13 cellular contexts compared by ENCODE assay signal in the genomic region with DNA sequence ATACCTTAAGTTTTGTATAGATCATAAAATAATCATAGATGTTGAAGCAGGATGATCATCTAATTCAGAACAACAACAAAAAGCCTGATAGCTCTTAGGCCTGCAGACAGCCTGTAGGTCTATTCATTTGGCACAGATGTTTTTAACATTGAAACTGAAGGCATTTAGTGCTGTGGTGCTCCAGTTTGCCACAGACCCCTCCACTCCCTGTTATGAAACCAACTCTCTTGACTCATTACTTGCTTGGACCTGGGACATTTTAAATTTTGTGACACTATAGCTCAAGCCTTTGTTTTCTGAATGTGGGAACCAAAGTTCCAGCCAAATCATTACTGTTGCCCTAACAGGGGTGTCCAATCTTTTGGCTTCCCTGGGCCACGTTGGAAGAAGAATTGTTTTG. TPM values are rescaled to one million over a fixed set of nuclear protein-coding genes. Genes with fewer than 3 reads are reported as not detected.
DNase-seq lines count a peak whose midpoint lies in the region; ATAC-seq and TF ChIP-seq lines count a peak whose summit lies in the region.
"Had no signal": no experiment of that assay in that cellular context is flagged by ENCODE, and none has a peak within 500 bp of the region (broad histone marks: within the 10 kb centered on the region; RNA-seq: fewer than 3 reads in every experiment).

No MANE protein-coding gene starts in this region.

- H3K79me2 ChIP-seq in OCI-LY7 (ENCODE audit: insufficient read depth, low read depth, low read length) = no peaks in the 10 kb centered on the region
- H3K79me2 ChIP-seq in neural progenitor cell (ENCODE audit: low read depth) = no peaks in the 10 kb centered on the region

- CTCF ChIA-PET in OCI-LY7 (lab: Charles Lee; ENCODE audit: unreplicated experiment) = no interaction called here

- no peaks in the 10 kb centered on the region for H3K9me2 ChIP-seq in OCI-LY7 (ENCODE audit: insufficient read depth, low read length)

- 53 to 80% (median 79%) methylated on average over 1 of the region's 1 CpG for WGBS in stomach, 5 donors

- H3K27ac Mint-ChIP-seq in activated naive CD4-positive, alpha-beta T cell treated with anti-CD3 and anti-CD28 coated beads, Interleukin-2, amount 50 U/mL, for 24 hours = peak overlapping the region; percentile 99
- peak overlapping the region; percentile 92 for H3K27ac Mint-ChIP-seq in activated naive CD8-positive, alpha-beta T cell treated with anti-CD3 and anti-CD28 coated beads for 36 hours
- H3K27ac Mint-ChIP-seq in neural progenitor cell = no peak overlapping the region

- peak overlapping the region; percentile 94 for H3K4me3 Mint-ChIP-seq in activated naive CD4-positive, alpha-beta T cell treated with anti-CD3 and anti-CD28 coated beads, Interleukin-2, amount 50 U/mL, for 24 hours
- peak overlapping the region; percentile 68 for H3K4me3 Mint-ChIP-seq in activated naive CD8-positive, alpha-beta T cell treated with anti-CD3 and anti-CD28 coated beads for 36 hours
- no peak overlapping the region for H3K4me3 Mint-ChIP-seq in neural progenitor cell

- ATAC-seq in HG02885 (IDR thresholded peaks at IDR 0.05; ENCODE audit: poor library complexity, unreplicated experiment) = peak; percentile 63
- ATAC-seq: psoas muscle had no signal

- H3K4me2 ChIP-seq in OCI-LY7 (ENCODE audit: low read length) (no peak overlapping the region), neural progenitor cell (no peak overlapping the region)

- H2AFZ ChIP-seq in OCI-LY7 (ENCODE audit: low read length) (no peak overlapping the region), neural progenitor cell (replicated peaks) (no peak overlapping the region)

- TF ChIP-seq POLR2A in stomach (IDR thresholded peaks at IDR 0.05) = no peak

- H3K9me3 Mint-ChIP-seq in activated naive CD4-positive, alpha-beta T cell treated with anti-CD3 and anti-CD28 coated beads, Interleukin-2, amount 50 U/mL, for 24 hours = no peaks in the 10 kb centered on the region
- peaks cover 2% of the 10 kb centered on the region for H3K9me3 Mint-ChIP-seq in activated naive CD8-positive, alpha-beta T cell treated with anti-CD3 and anti-CD28 coated beads for 36 hours
- peaks cover 2% of the 10 kb centered on the region for H3K9me3 Mint-ChIP-seq in neural progenitor cell

- no peaks in the 10 kb centered on the region for H4K20me1 ChIP-seq in OCI-LY7 (ENCODE audit: insufficient read depth, low read length)
- H4K20me1 ChIP-seq in neural progenitor cell (ENCODE audit: low read depth) = no peaks in the 10 kb centered on the region

- peaks cover 87% of the 10 kb centered on the region for H3K4me1 Mint-ChIP-seq in activated naive CD4-positive, alpha-beta T cell treated with anti-CD3 and anti-CD28 coated beads, Interleukin-2, amount 50 U/mL, for 24 hours
- H3K4me1 Mint-ChIP-seq in activated naive CD8-positive, alpha-beta T cell treated with anti-CD3 and anti-CD28 coated beads for 36 hours = peaks cover 81% of the 10 kb centered on the region
- no peaks in the 10 kb centered on the region for H3K4me1 Mint-ChIP-seq in neural progenitor cell

- no peak for DNase-seq in activated naive CD4-positive, alpha-beta T cell (lab: John Stamatoyannopoulos, UW)
- DNase-seq in activated naive CD8-positive, alpha-beta T cell treated with anti-CD3 and anti-CD28 coated beads for 36 hours = peak; percentile 53
- DNase-seq in stomach = no peak
- no peak for DNase-seq in OCI-LY7 (ENCODE audit: low spot score)
- DNase-seq in neural progenitor cell (ENCODE audit: low spot score) = no peak
- DNase-seq in NCI-H446 (lab: John Stamatoyannopoulos, UW) = no peak
- DNase-seq: activated effector memory CD4-positive, alpha-beta T cell treated with anti-CD3 and anti-CD28 coated beads, Interleukin-2, amount 50 U/mL, for 16 hours; islet precursor cell; NCI-H1092; psoas muscle; stimulated activated CD8-positive, alpha-beta memory T cell treated with anti-CD3 and anti-CD28 coated beads, Interleukin-4, amount 100 ng/mL, for 48 hours had no signal

- peaks cover 25% of the 10 kb centered on the region for H3K36me3 Mint-ChIP-seq in activated naive CD4-positive, alpha-beta T cell treated with anti-CD3 and anti-CD28 coated beads, Interleukin-2, amount 50 U/mL, for 24 hours
- H3K36me3 Mint-ChIP-seq in activated naive CD8-positive, alpha-beta T cell treated with anti-CD3 and anti-CD28 coated beads for 36 hours = peaks cover 51% of the 10 kb centered on the region
- no peaks in the 10 kb centered on the region for H3K36me3 Mint-ChIP-seq in neural progenitor cell

- no peak overlapping the region for H3K9ac ChIP-seq in neural progenitor cell

- intact Hi-C loops in stomach (cut with DNase I; ENCODE audit: low total_unique reads) = no loop called here
- intact Hi-C loops in OCI-LY7 (cut with micrococcal nuclease; ENCODE audit: unreplicated experiment) = no loop called here

- no peak for TF ChIP-seq EP300 in stomach (IDR thresholded peaks at IDR 0.05)

- H3K27ac ChIP-seq in stomach (peak overlapping the region in 4 of 5 donors; percentile 36 to 87 (median 57)), OCI-LY7 (ENCODE audit: low read depth, low read length, poor library complexity, severe bottlenecking) (no peak overlapping the region), neural progenitor cell (no peak overlapping the region)
- H3K27ac ChIP-seq: psoas muscle had no signal

- no peak overlapping the region for H3K4me3 ChIP-seq in stomach
- H3K4me3 ChIP-seq in OCI-LY7 (ENCODE audit: low read depth, low read length, poor library complexity, severe bottlenecking) = no peak overlapping the region
- H3K4me3 ChIP-seq in neural progenitor cell = no peak overlapping the region
- H3K4me3 ChIP-seq: psoas muscle had no signal

- no peaks in the 10 kb centered on the region for H3K27me3 Mint-ChIP-seq in activated naive CD4-positive, alpha-beta T cell treated with anti-CD3 and anti-CD28 coated beads, Interleukin-2, amount 50 U/mL, for 24 hours
- H3K27me3 Mint-ChIP-seq in activated naive CD8-positive, alpha-beta T cell treated with anti-CD3 and anti-CD28 coated beads for 36 hours = no peaks in the 10 kb centered on the region
- H3K27me3 Mint-ChIP-seq in neural progenitor cell (ENCODE audit: insufficient read depth, low read depth) = peaks cover 3% of the 10 kb centered on the region

- peaks cover 3% of the 10 kb centered on the region for H3F3A ChIP-seq in neural progenitor cell (ENCODE audit: low read depth)

- no peaks in the 10 kb centered on the region for H3K36me3 ChIP-seq in stomach
- H3K36me3 ChIP-seq in OCI-LY7 (ENCODE audit: insufficient read depth, low read length) = no peaks in the 10 kb centered on the region
- H3K36me3 ChIP-seq in neural progenitor cell = no peaks in the 10 kb centered on the region

- no peaks in the 10 kb centered on the region for H3K4me1 ChIP-seq in stomach
- H3K4me1 ChIP-seq in OCI-LY7 (ENCODE audit: insufficient read depth, low read length, poor library complexity, severe bottlenecking) = no peaks in the 10 kb centered on the region
- H3K4me1 ChIP-seq in neural progenitor cell = peaks cover 14% of the 10 kb centered on the region
- H3K4me1 ChIP-seq: psoas muscle had no signal

- POLR2A ChIA-PET in OCI-LY7 (lab: Charles Lee) = interaction anchor here (0.8 kb wide), 1 partner anchor 31 kb away, joined by 3 read pairs; no protein-coding TSS in a partner anchor

- H3K9me3 ChIP-seq in stomach = no peaks in the 10 kb centered on the region
- H3K9me3 ChIP-seq in OCI-LY7 (ENCODE audit: low read length) = no peaks in the 10 kb centered on the region
- H3K9me3 ChIP-seq in neural progenitor cell (ENCODE audit: low read depth) = peaks cover 4% of the 10 kb centered on the region

- BruUV-seq in OCI-LY7 (replicated peaks; lab: Mats Ljungman, UMichigan) = no TSS peak

- no peak for TF ChIP-seq CTCF in stomach (IDR thresholded peaks at IDR 0.05)
- TF ChIP-seq CTCF in OCI-LY7 (conservative IDR thresholded peaks at IDR 0.05; ENCODE audit: low read length) = no peak
- no peak for TF ChIP-seq CTCF in neural progenitor cell (IDR thresholded peaks at IDR 0.05)

- H3K27me3 ChIP-seq in stomach (no peaks in the 10 kb centered on the region), neural progenitor cell (no peaks in the 10 kb centered on the region)

RNA-seq across cellular contexts. Expression of gene PRKCH, which starts 9.1 kb away (rescaled TPM):
- total RNA-seq in activated naive CD8-positive, alpha-beta T cell treated with anti-CD3 and anti-CD28 coated beads for 36 hours = 100 to 1,000 TPM; 176 to 177 TPM
- total RNA-seq in stomach (10 to 100 TPM in 4 of 5 donors, 1 to 10 TPM in 1; 6.1 to 84.0 (median 46.3) TPM), OCI-LY7 (2022) (0.42 and 2.3 TPM in 2 replicates), neural progenitor cell (ENCODE audit: low replicate concordance) (0.22 and 1.3 TPM in 2 replicates)
- polyA plus RNA-seq in stomach = 1 to 10 TPM; 5.5 to 7.5 (median 6.1) TPM
- total RNA-seq in OCI-LY7 (2014; rRNA removed; shearing (Covaris generic)) = 0.72 and 0.85 TPM in 2 replicates

RNA-seq across cellular contexts. Expression of gene TMEM30B, which starts 49.4 kb away (rescaled TPM):
- total RNA-seq in activated naive CD8-positive, alpha-beta T cell treated with anti-CD3 and anti-CD28 coated beads for 36 hours = 1 to 10 TPM; 1.8 to 2.0 TPM
- total RNA-seq in stomach (10 to 100 TPM; 15.8 to 52.2 (median 22.0) TPM), OCI-LY7 (2022) (not detected in 2 replicates), neural progenitor cell (ENCODE audit: low replicate concordance) (0.07 and 0.09 TPM in 2 replicates)
- 10 to 100 TPM; 11.2 to 14.6 (median 12.5) TPM for polyA plus RNA-seq in stomach
- not detected in 2 replicates for total RNA-seq in OCI-LY7 (2014; rRNA removed; shearing (Covaris generic))

Comparison
In these comparisons a context has a peak if more than half of its experiments do, and no peak if none do; other contexts are left out.
1. H3K27ac ChIP-seq: peak in stomach (4 of 5); none in OCI-LY7 (single experiment) and neural progenitor cell (single experiment).
2. RNA of gene TMEM30B, which starts 49.4 kb away (total RNA-seq): 15.8 to 52.2 TPM in stomach; 1.8 to 2.0 TPM in activated naive CD8-positive, alpha-beta T cell treated with anti-CD3 and anti-CD28 coated beads for 36 hours, 0.07 to 0.09 TPM in neural progenitor cell and not detected in OCI-LY7; every median in the first group is over 4 times any median in the second.